Comparison of ENCODE assay signal across 8 cellular contexts in genomic region chr2:223725494-223725893, GRCh38.
DNase-seq lines count a peak whose midpoint lies in the region; ATAC-seq and TF ChIP-seq lines count a peak whose summit lies in the region.

No MANE protein-coding gene starts in this region.

- peak overlapping the region; percentile 65 to 68 for H3K27ac ChIP-seq in uterus
- no peak overlapping the region for H3K27ac ChIP-seq in CD8-positive, alpha-beta memory T cell (ENCODE audit: low read depth, low read length)

- no peak for TF ChIP-seq POLR2A in uterus (IDR thresholded peaks at IDR 0.05)

- peaks cover 7 to 16% of the 10 kb centered on the region in 2 donors for H3K27me3 Mint-ChIP-seq in CD8-positive, alpha-beta memory T cell

- H3K4me1 Mint-ChIP-seq in CD8-positive, alpha-beta memory T cell, result peaks cover 0 to 5% (median 0%) of the 10 kb centered on the region in 3 donors

- peak; percentile 98 for DNase-seq in EL
- DNase-seq in NCI-H774 (lab: John Stamatoyannopoulos, UW), result peak; percentile 46
- DNase-seq in epidermal melanocyte (ENCODE audit: insufficient read length, low spot score), result peak; percentile 83
- DNase-seq in medulla oblongata (ENCODE audit: extremely low spot score), result peak; percentile 87
- peak; percentile 82 to 90 for DNase-seq in uterus
- DNase-seq in central memory CD4-positive, alpha-beta T cell, result no peak
- DNase-seq in CD8-positive, alpha-beta memory T cell, result no peak

- H3K27me3 ChIP-seq in uterus, result no peaks in the 10 kb centered on the region
- H3K27me3 ChIP-seq in CD8-positive, alpha-beta memory T cell (ENCODE audit: insufficient read depth, low read length, poor library complexity, severe bottlenecking), result no peaks in the 10 kb centered on the region

- no peaks in the 10 kb centered on the region for H3K9me3 ChIP-seq in uterus
- H3K9me3 ChIP-seq in CD8-positive, alpha-beta memory T cell (ENCODE audit: low read length), result no peaks in the 10 kb centered on the region

- intact Hi-C loops in uterus (cut with DNase I; ENCODE audit: low total_unique reads), result no loop called here

- POLR2A ChIA-PET in CD8-positive, alpha-beta memory T cell (lab: Charles Lee), result no interaction called here

- ATAC-seq in HG03196 (IDR thresholded peaks at IDR 0.05; ENCODE audit: unreplicated experiment), result no peak

- H3K4me3 Mint-ChIP-seq in CD8-positive, alpha-beta memory T cell, result no peak overlapping the region

- H3K9me3 Mint-ChIP-seq in CD8-positive, alpha-beta memory T cell, result no peaks in the 10 kb centered on the region

- H3K27ac Mint-ChIP-seq in CD8-positive, alpha-beta memory T cell, result no peak overlapping the region

- H3K36me3 Mint-ChIP-seq in CD8-positive, alpha-beta memory T cell, result peaks cover 0 to 2% (median 0%) of the 10 kb centered on the region in 3 donors

- CTCF ChIA-PET in CD8-positive, alpha-beta memory T cell (lab: Charles Lee), result interaction anchor here (1.9 kb wide), 1 partner anchor 36 kb away, joined by 5 read pairs; no protein-coding TSS in a partner anchor

- no peaks in the 10 kb centered on the region for H3K36me3 ChIP-seq in uterus
- H3K36me3 ChIP-seq in CD8-positive, alpha-beta memory T cell (ENCODE audit: insufficient read depth, low read length), result no peaks in the 10 kb centered on the region

- peaks cover 0 to 6% of the 10 kb centered on the region in 2 donors for H3K4me1 ChIP-seq in uterus
- H3K4me1 ChIP-seq in CD8-positive, alpha-beta memory T cell (ENCODE audit: insufficient read depth, low read length), result no peaks in the 10 kb centered on the region

- TF ChIP-seq CTCF in uterus (IDR thresholded peaks at IDR 0.05), result no peak

- H3K4me3 ChIP-seq in uterus, result no peak overlapping the region
- H3K4me3 ChIP-seq in CD8-positive, alpha-beta memory T cell (ENCODE audit: low read length), result no peak overlapping the region

Comparison
In these comparisons a context has a peak if more than half of its experiments do, and no peak if none do; other contexts are left out.
1. DNase-seq: peak in EL (single experiment), NCI-H774 (single experiment), epidermal melanocyte (single experiment), medulla oblongata (single experiment) and uterus (2 of 2); none in central memory CD4-positive, alpha-beta T cell (single experiment) and CD8-positive, alpha-beta memory T cell (0 of 5).